Comparison of ENCODE assay signal across 29 cellular contexts in the genomic region with DNA sequence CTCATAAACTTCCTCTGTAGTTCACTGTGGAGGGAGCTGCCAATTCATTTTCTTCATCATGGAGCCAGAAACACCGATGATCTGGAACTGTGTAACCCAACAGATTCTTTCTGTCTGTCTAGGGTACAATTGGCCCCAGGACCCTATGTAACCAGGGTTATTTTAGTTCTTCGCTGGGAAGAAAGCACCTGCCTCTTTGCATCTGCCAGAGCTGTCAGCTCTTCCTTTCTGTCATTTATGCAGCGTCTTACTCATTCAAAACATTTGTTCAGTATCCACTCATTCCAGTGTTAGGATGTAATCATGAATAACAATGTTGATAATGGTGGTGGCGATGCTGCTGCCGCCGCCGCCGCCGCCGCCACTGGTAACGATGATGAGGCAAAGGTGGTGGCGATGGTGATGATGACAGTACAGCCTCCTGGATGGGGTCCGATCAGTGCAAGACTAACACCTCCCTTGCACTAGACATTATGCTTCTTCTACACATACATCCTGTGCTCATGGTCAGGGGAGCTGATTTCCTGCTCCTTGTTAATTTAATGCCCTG. TPM values are rescaled to one million over a fixed set of nuclear protein-coding genes. Genes with fewer than 3 reads are reported as not detected.
"Had no signal": no experiment of that assay in that cellular context is flagged by ENCODE, and none has a peak within 500 bp of the region (broad histone marks: within the 10 kb centered on the region; RNA-seq: fewer than 3 reads in every experiment).

No MANE protein-coding gene starts in this region.

- ATAC-seq: activated naive CD4-positive, alpha-beta T cell treated with anti-CD3 and anti-CD28 coated beads, Interleukin-2, amount 50 U/mL, for 72 hours; activated T-cell treated with anti-CD3 and anti-CD28 coated beads, Interleukin-2, amount 50 U/mL, for 72 hours; esophagus mucosa; WTC11 had no signal

- H3K36me3 ChIP-seq: ascending aorta, breast epithelium, cardiac muscle cell had no signal

- H3K4me3 ChIP-seq: ascending aorta, breast epithelium, cardiac muscle cell, coronary artery, dorsolateral prefrontal cortex had no signal

- H3K27me3 ChIP-seq: ascending aorta, breast epithelium, cardiac muscle cell had no signal

- H3K27ac ChIP-seq: ascending aorta, breast epithelium, cardiac muscle cell, coronary artery, dorsolateral prefrontal cortex, VCaP had no signal

- DNase-seq: activated CD4-positive, alpha-beta memory T cell treated with anti-CD3 and anti-CD28 coated beads, Interleukin-2, amount 10 ng/mL, durations not matched to agents 7 days and 5 days; activated CD4-positive, alpha-beta T cell treated with anti-CD3 and anti-CD28 coated beads for 1 hour; activated CD4-positive, alpha-beta T cell treated with anti-CD3 and anti-CD28 coated beads for 4 hours; activated CD4-positive, alpha-beta T cell treated with anti-CD3 and anti-CD28 coated beads, Interleukin-2, amount 10 ng/mL, durations not matched to agents 7 days and 5 days; activated CD4-positive, alpha-beta T cell treated with anti-CD3 and anti-CD28 coated beads, Interleukin-2, amount 50 U/mL, for 4 hours; activated CD8-positive, alpha-beta memory T cell treated with anti-CD3 and anti-CD28 coated beads, Interleukin-2, amount 50 U/mL, for 48 hours; activated gamma-delta T cell; activated naive CD4-positive, alpha-beta T cell; activated naive CD4-positive, alpha-beta T cell treated with anti-CD3 and anti-CD28 coated beads, Interleukin-2, amount 10 ng/mL, durations not matched to agents 7 days and 5 days; activated naive CD8-positive, alpha-beta T cell treated with anti-CD3 and anti-CD28 coated beads, Interleukin-2, amount 10 ng/mL, durations not matched to agents 7 days and 5 days; activated T-cell treated with anti-CD3 and anti-CD28 coated beads for 4 hours; activated T-cell treated with anti-CD3 and anti-CD28 coated beads, Interleukin-2, amount 50 U/mL, for 24 hours; activated T-cell treated with anti-CD3 and anti-CD28 coated beads, Interleukin-2, amount 50 U/mL, for 72 hours; dorsolateral prefrontal cortex; effector memory CD4-positive, alpha-beta T cell; endodermal cell; foreskin fibroblast; head of caudate nucleus; T-helper 2 cell had no signal

- FAIRE-seq: frontal cortex, TTC549 had no signal

- H3K4me1 ChIP-seq: ascending aorta, breast epithelium had no signal

- H3K9me3 ChIP-seq: ascending aorta, breast epithelium had no signal

RNA-seq across cellular contexts. Expression of a gene that starts 46.1 kb away (rescaled TPM):
- total RNA-seq: activated naive CD4-positive, alpha-beta T cell treated with anti-CD3 and anti-CD28 coated beads, Interleukin-2, amount 50 U/mL, for 72 hours; activated naive CD8-positive, alpha-beta T cell treated with anti-CD3 and anti-CD28 coated beads, Interleukin-2, amount 10 ng/mL, durations not matched to agents 7 days and 5 days; ascending aorta had no signal
